Comparison of ENCODE assay signal across 8 cellular contexts in genomic region chr17:77475012-77475976, GRCh38.
DNase-seq lines count a peak whose midpoint lies in the region; ATAC-seq, FAIRE-seq and TF ChIP-seq lines count a peak whose summit lies in the region.

No MANE protein-coding gene starts in this region.

- H2AFZ ChIP-seq in HepG2 (ENCODE audit: low read length) = no peak overlapping the region

- H3K9me3 ChIP-seq in HepG2 (ENCODE audit: low read length) = no peaks in the 10 kb centered on the region
- no peaks in the 10 kb centered on the region for H3K9me3 ChIP-seq in right lobe of liver

- TF ChIP-seq EP300 in HepG2 (IDR thresholded peaks at IDR 0.05; ENCODE audit: low read depth in 2 of 2, low read length in 2 of 2) (no peak), HepG2 (CRISPR knock-in tag; IDR thresholded peaks at IDR 0.05; ENCODE audit: borderline replicate concordance) (no peak)

- H3K27ac ChIP-seq in HepG2 (ENCODE audit: extremely low read length, insufficient read depth, low read length) (no peak overlapping the region), right lobe of liver (no peak overlapping the region)

- in situ Hi-C loops in HepG2 (cut with HindIII; ENCODE audit: extremely low pct_ligation_motif_present, low pct_unique_long_range_greater_than_20kb) = no loop called here

- DNase-seq in HepG2 (ENCODE audit: low spot score) = no peak
- no peak for DNase-seq in right lobe of liver
- peak; percentile 77 for DNase-seq in activated CD8-positive, alpha-beta memory T cell treated with anti-CD3 and anti-CD28 coated beads, Interleukin-2, amount 50 U/mL, for 4 hours
- peak; percentile 91 for DNase-seq in fibroblast of mammary gland (ENCODE audit: low read depth)
- DNase-seq in stimulated activated CD4-positive, alpha-beta T cell treated with anti-CD3 and anti-CD28 coated beads, Interleukin-4, amount 100 ng/mL, for 24 hours = peak; percentile 83
- no peak for DNase-seq in HEK293T (ENCODE audit: extremely low spot score)

- CTCF ChIA-PET in HepG2 (lab: Yijun Ruan, JAX; ENCODE audit: low intra/inter-chr PET ratio, low total read pairs) (no interaction called here), HEK293T (lab: Yijun Ruan, JAX) (no interaction called here)

- intact Hi-C loops in HepG2 (cut with micrococcal nuclease; ENCODE audit: unreplicated experiment) = no loop called here
- intact Hi-C loops in right lobe of liver (cut with DNase I) = no loop called here

- no TSS peak for BruUV-seq in HepG2 (replicated peaks; lab: Mats Ljungman, UMichigan)

- POLR2A ChIA-PET in HepG2 (lab: Yijun Ruan, JAX) = interaction anchor here (1.2 kb wide), 1 partner anchor 25 kb away, joined by 5 read pairs; no protein-coding TSS in a partner anchor
- POLR2A ChIA-PET in HEK293T (lab: Yijun Ruan, JAX) = no interaction called here

- no peak for FAIRE-seq in HepG2 (lab: Jason Lieb, UNC)

- H3K27me3 ChIP-seq in HepG2 (ENCODE audit: control insufficient read depth in 1 of 2, insufficient read depth in 2 of 2, low read length in 2 of 2) = no peaks in the 10 kb centered on the region
- no peaks in the 10 kb centered on the region for H3K27me3 ChIP-seq in right lobe of liver

- no peak for TF ChIP-seq CTCF in HepG2 (CRISPR knock-in tag; IDR thresholded peaks at IDR 0.05)
- no peak for TF ChIP-seq CTCF in right lobe of liver (IDR thresholded peaks at IDR 0.05)
- no peak for TF ChIP-seq CTCF in fibroblast of mammary gland (conservative IDR thresholded peaks at IDR 0.05; ENCODE audit: control insufficient read depth, insufficient read depth, low read depth, low read length)

- H3K36me3 ChIP-seq in HepG2 (replicated peaks in 1 of 2; ENCODE audit: control insufficient read depth in 1 of 2, insufficient read depth in 2 of 2, low read length in 2 of 2) (peaks cover 31 to 69% of the 10 kb centered on the region in 2 experiments), right lobe of liver (no peaks in the 10 kb centered on the region)

- TF ChIP-seq POLR2A in HepG2 (IDR thresholded peaks at IDR 0.05; ENCODE audit: insufficient read depth in 1 of 2, low read depth in 2 of 2, low read length in 2 of 2) (no peak), right lobe of liver (IDR thresholded peaks at IDR 0.05) (no peak)

- H3K4me3 ChIP-seq in HepG2 (replicated peaks in 1 of 3; ENCODE audit: insufficient read depth in 1 of 3, low read depth in 2 of 3, low read length in 3 of 3) (no peak overlapping the region), right lobe of liver (no peak overlapping the region), fibroblast of mammary gland (ENCODE audit: control insufficient read depth, low read depth, low read length) (no peak overlapping the region)

- H3K4me2 ChIP-seq in HepG2 (ENCODE audit: low read depth, low read length) = no peak overlapping the region

- TF ChIP-seq RAD21 in HepG2 (CRISPR knock-in tag; IDR thresholded peaks at IDR 0.05) = no peak

- H4K20me1 ChIP-seq in HepG2 (ENCODE audit: insufficient read depth, low read length) = peaks cover 95% of the 10 kb centered on the region

- H3K4me1 ChIP-seq in HepG2 (ENCODE audit: insufficient read depth, low read length) (peaks cover 49% of the 10 kb centered on the region), right lobe of liver (peaks cover 0 to 68% (median 17%) of the 10 kb centered on the region in 4 donors)

- 98% methylated on average over 27 of the region's 27 CpGs for WGBS in HepG2 (ENCODE audit: low lambda C conversion rate)
- WGBS in right lobe of liver (ENCODE audit: insufficient coverage, low coverage, low lambda C conversion rate, missing lambda C conversion rate) = 72% methylated on average over 13 of the region's 27 CpGs

- H3K9ac ChIP-seq in HepG2 (ENCODE audit: insufficient read depth, low read depth, low read length) = no peak overlapping the region

- no peak for ATAC-seq in HepG2
- no peak for ATAC-seq in right lobe of liver
- no peak for ATAC-seq in GM19328 (IDR thresholded peaks at IDR 0.05; ENCODE audit: unreplicated experiment)
- no peak for ATAC-seq in HG02759 (IDR thresholded peaks at IDR 0.05; ENCODE audit: unreplicated experiment)

- H3K79me2 ChIP-seq in HepG2 (ENCODE audit: insufficient read depth, low read length) = peaks cover 99% of the 10 kb centered on the region

TF ChIP-seq in HepG2, 621 proteins besides CTCF, POLR2A, EP300 and RAD21:
- TF ChIP-seq BRCA1 (CRISPR knock-in tag; IDR thresholded peaks at IDR 0.05) = no peak
- TF ChIP-seq HNRNPLL (IDR thresholded peaks at IDR 0.05; ENCODE audit: low read depth, low read length, poor library complexity, severe bottlenecking) = peak; percentile 15
- TF ChIP-seq ZFP91 (CRISPR knock-in tag; IDR thresholded peaks at IDR 0.05; ENCODE audit: borderline replicate concordance) = peak; percentile 30; the same call in 1 of the 2 replicates
- TF ChIP-seq ESRRA (CRISPR knock-in tag; IDR thresholded peaks at IDR 0.05; ENCODE audit: low read depth) = no peak
- peak; percentile 66 for TF ChIP-seq RBM22 (optimal IDR thresholded peaks at IDR 0.05; ENCODE audit: low read length)
- peak; percentile 89 for TF ChIP-seq AGO2 (optimal IDR thresholded peaks at IDR 0.05; ENCODE audit: low read depth, low read length)
- no peak for TF ChIP-seq ZNF329 (CRISPR knock-in tag; IDR thresholded peaks at IDR 0.05; ENCODE audit: low read depth)
- TF ChIP-seq HBP1 (CRISPR knock-in tag; IDR thresholded peaks at IDR 0.05; ENCODE audit: low read depth) = no peak
- TF ChIP-seq XBP1 (CRISPR knock-in tag; IDR thresholded peaks at IDR 0.05) = no peak

TF ChIP-seq in HEK293T, 16 proteins besides CTCF, POLR2A, EP300 and RAD21:
- no peak for TF ChIP-seq BHLHE40 (IDR thresholded peaks at IDR 0.05; ENCODE audit: borderline replicate concordance)
- no peak for TF ChIP-seq HDGF (IDR thresholded peaks at IDR 0.05; ENCODE audit: borderline replicate concordance)
- TF ChIP-seq NFRKB (IDR thresholded peaks at IDR 0.05) = no peak
- TF ChIP-seq PKNOX1 (IDR thresholded peaks at IDR 0.05) = no peak
- no peak for TF ChIP-seq LEF1 (IDR thresholded peaks at IDR 0.05; ENCODE audit: borderline replicate concordance)
- TF ChIP-seq SP1 (IDR thresholded peaks at IDR 0.05) = no peak
- TF ChIP-seq FOXA1 (IDR thresholded peaks at IDR 0.05) = no peak

Comparison
In these comparisons a context has a peak if more than half of its experiments do, and no peak if none do; other contexts are left out.
1. DNase-seq: peak in activated CD8-positive, alpha-beta memory T cell treated with anti-CD3 and anti-CD28 coated beads, Interleukin-2, amount 50 U/mL, for 4 hours (single experiment), fibroblast of mammary gland (single experiment) and stimulated activated CD4-positive, alpha-beta T cell treated with anti-CD3 and anti-CD28 coated beads, Interleukin-4, amount 100 ng/mL, for 24 hours (single experiment); none in HepG2 (single experiment), right lobe of liver (0 of 3) and HEK293T (single experiment).